In genomic region chr4:173257732-173258717, GRCh38 we compare ENCODE assay signal across 8 cellular contexts.
A peak's percentile ranks its signal among the peaks of the same experiment; 100 is the strongest.
DNase-seq lines count a peak whose midpoint lies in the region; ATAC-seq and TF ChIP-seq lines count a peak whose summit lies in the region.

No MANE protein-coding gene starts in this region.

- H4K20me1 ChIP-seq in neural cell (ENCODE audit: insufficient read depth), result no peaks in the 10 kb centered on the region

- H3K27ac ChIP-seq in esophagus muscularis mucosa (replicated peaks in 1 of 4) (no peak overlapping the region), neural cell (ENCODE audit: low read length) (no peak overlapping the region), thyroid gland (no peak overlapping the region)

- peak; percentile 90 for TF ChIP-seq RAD21 in neural cell (conservative IDR thresholded peaks at IDR 0.05)

- H3K27me3 ChIP-seq in esophagus muscularis mucosa, result no peaks in the 10 kb centered on the region
- no peaks in the 10 kb centered on the region for H3K27me3 ChIP-seq in neural cell (ENCODE audit: insufficient read depth, low read depth, low read length)
- H3K27me3 ChIP-seq in thyroid gland, result no peaks in the 10 kb centered on the region

- ATAC-seq in GM19372 (IDR thresholded peaks at IDR 0.05; ENCODE audit: low read depth, unreplicated experiment) (peak; percentile 85), HG03442 (IDR thresholded peaks at IDR 0.05; ENCODE audit: unreplicated experiment) (peak; percentile 93)

- H3K9me3 ChIP-seq in esophagus muscularis mucosa (no peaks in the 10 kb centered on the region), neural cell (ENCODE audit: low read length) (no peaks in the 10 kb centered on the region), thyroid gland (no peaks in the 10 kb centered on the region)

- no peak overlapping the region for H3K4me2 ChIP-seq in neural cell (ENCODE audit: low read length)

- H3K4me3 ChIP-seq in esophagus muscularis mucosa, result no peak overlapping the region
- no peak overlapping the region for H3K4me3 ChIP-seq in neural cell (ENCODE audit: low read length)
- no peak overlapping the region for H3K4me3 ChIP-seq in thyroid gland (replicated peaks in 1 of 3)

- TF ChIP-seq CTCF in esophagus muscularis mucosa (IDR thresholded peaks at IDR 0.05), result peak; percentile 78 to 84 (median 82)
- TF ChIP-seq CTCF in neural cell (IDR thresholded peaks at IDR 0.05; ENCODE audit: poor library complexity, severe bottlenecking), result peak; percentile 85
- TF ChIP-seq CTCF in thyroid gland (IDR thresholded peaks at IDR 0.05), result peak; percentile 25 to 91 (median 76)

- H3K36me3 ChIP-seq in esophagus muscularis mucosa (no peaks in the 10 kb centered on the region), neural cell (ENCODE audit: insufficient read depth, low read length) (no peaks in the 10 kb centered on the region), thyroid gland (no peaks in the 10 kb centered on the region)

- peaks cover 4% of the 10 kb centered on the region for H3K79me2 ChIP-seq in neural cell (replicated peaks; ENCODE audit: insufficient read depth, low read length)

- in situ Hi-C loops in Caki2 (cut with HindIII; ENCODE audit: low pct_unique_long_range_greater_than_20kb, low sequenced_read_pairs), result loop anchor here (25.0 kb wide), 1 partner anchor 221 kb away; no protein-coding TSS in a partner anchor

- TF ChIP-seq POLR2A in esophagus muscularis mucosa (IDR thresholded peaks at IDR 0.05; ENCODE audit: low read depth) (no peak), thyroid gland (IDR thresholded peaks at IDR 0.05) (no peak)

- no peaks in the 10 kb centered on the region for H3F3A ChIP-seq in neural cell (ENCODE audit: insufficient read depth, low read length, poor library complexity, severe bottlenecking)

- no peak overlapping the region for H2AFZ ChIP-seq in neural cell (ENCODE audit: low read depth, low read length)

- peak; percentile 47 for DNase-seq in Caki2 (ENCODE audit: low read depth)
- peak; percentile 53 for DNase-seq in NOMO-1 treated with DMSO at 0.1 percent for 48 hours (lab: John Stamatoyannopoulos, UW; ENCODE audit: unreplicated experiment)
- DNase-seq in activated T-cell treated with anti-CD3 and anti-CD28 coated beads for 1 hour (ENCODE audit: low read depth), result peak; percentile 19
- DNase-seq in esophagus muscularis mucosa (ENCODE audit: extremely low spot score), result no peak
- DNase-seq in thyroid gland, result peak; percentile 67 to 73

- WGBS in esophagus muscularis mucosa, result 37% methylated on average over 4 of the region's 4 CpGs
- WGBS in thyroid gland, 2 donors, result 18 to 23% methylated on average over 4 of the region's 4 CpGs

- TF ChIP-seq EP300 in esophagus muscularis mucosa (IDR thresholded peaks at IDR 0.05) (no peak), neural cell (conservative IDR thresholded peaks at IDR 0.05; ENCODE audit: poor library complexity, severe bottlenecking) (no peak)

- no peaks in the 10 kb centered on the region for H3K9me2 ChIP-seq in neural cell (ENCODE audit: insufficient read depth, low read length)

- intact Hi-C loops in esophagus muscularis mucosa (cut with DNase I) (loop anchor here (2.0 to 5.0 kb wide), 2 partner anchors 233 to 246 kb away; no protein-coding TSS in a partner anchor), thyroid gland (cut with DNase I) (loop anchor here (5.0 kb wide), 1 partner anchor 241 kb away; no protein-coding TSS in a partner anchor)

- no peak overlapping the region for H3K9ac ChIP-seq in neural cell (ENCODE audit: low read length)

- H3K4me1 ChIP-seq in esophagus muscularis mucosa (peaks cover 0 to 4% (median 0%) of the 10 kb centered on the region in 4 donors), thyroid gland (no peaks in the 10 kb centered on the region)

TF ChIP-seq in neural cell, 6 proteins besides CTCF, POLR2A, EP300 and RAD21:
- TF ChIP-seq SMC3 (conservative IDR thresholded peaks at IDR 0.05; ENCODE audit: poor library complexity), result peak; percentile 92
- no peak for TF ChIP-seq TAF1 (IDR thresholded peaks at IDR 0.05; ENCODE audit: low read depth)
- no peak for TF ChIP-seq POLR2AphosphoS5 (IDR thresholded peaks at IDR 0.05)
